ENCODE assay signal across 1 cellular context in genomic region chr3:10448544-10448943, GRCh38.
TF ChIP-seq lines count a peak whose summit lies in the region.

No MANE protein-coding gene starts in this region.

TF ChIP-seq in GM23338, 12 proteins besides CTCF, POLR2A, EP300 and RAD21 (continued from another document):
- TF ChIP-seq ZNF462 (CRISPR knock-in tag; IDR thresholded peaks at IDR 0.05): no peak
- TF ChIP-seq NANOG (IDR thresholded peaks at IDR 0.05; ENCODE audit: borderline replicate concordance): no peak
- TF ChIP-seq STAT1 (IDR thresholded peaks at IDR 0.05; ENCODE audit: unreplicated experiment): no peak
- TF ChIP-seq CREB1 (CRISPR knock-in tag; IDR thresholded peaks at IDR 0.05; ENCODE audit: low read depth): no peak
- no peak for TF ChIP-seq ZNF331 (CRISPR knock-in tag; IDR thresholded peaks at IDR 0.05; ENCODE audit: low read depth)
- TF ChIP-seq ETS1 (IDR thresholded peaks at IDR 0.05): no peak
- no peak for TF ChIP-seq POLR2AphosphoS5 (IDR thresholded peaks at IDR 0.05; ENCODE audit: low read depth)
